ENCODE assay signal across 8 cellular contexts in genomic region chr5:172283020-172283861, GRCh38.
DNase-seq lines count a peak whose midpoint lies in the region; ATAC-seq lines count a peak whose summit lies in the region.

UBTD2 (minus strand) TSS chr5:172283764; CDS start chr5:172283665, 99 bp downstream.

- peak within 1 kb of the TSS; percentile 13 for H3K27ac ChIP-seq in cingulate gyrus (ENCODE audit: low read depth, low read length)
- H3K27ac ChIP-seq in layer of hippocampus (ENCODE audit: low read depth, low read length): peak within 1 kb of the TSS; percentile 62

- DNase-seq in NK-92 treated with Interleukin-12 subunit alpha and Interleukin-12 subunit beta, amount 100 ng/mL, for 24 hours (lab: John Stamatoyannopoulos, UW): peak; percentile 67
- DNase-seq in NK-92 (lab: John Stamatoyannopoulos, UW; ENCODE audit: unreplicated experiment) (no peak), NCI-H2107 treated with DMSO at 0.1 percent for 48 hours (lab: John Stamatoyannopoulos, UW; ENCODE audit: unreplicated experiment) (peak; percentile 26)
- peak; percentile 85 for DNase-seq in activated CD4-positive, CD25-positive, alpha-beta regulatory T cell treated with anti-CD3 and anti-CD28 coated beads, Interleukin-2, amount 50 U/mL, for 72 hours
- DNase-seq in stimulated activated CD4-positive, alpha-beta T cell treated with anti-CD3 and anti-CD28 coated beads, Interleukin-1b, Interleukin-23, amount 100 ng/mL, for 4 hours (ENCODE audit: low read depth in 2 of 2): peak; percentile 57 to 72

- ATAC-seq in HG02938 (IDR thresholded peaks at IDR 0.05; ENCODE audit: unreplicated experiment): peak; percentile 81

- H3K27me3 ChIP-seq in layer of hippocampus (ENCODE audit: control insufficient read depth, insufficient read depth, low read length): no peaks in the 10 kb centered on the region
